Comparison of ENCODE assay signal across 8 cellular contexts in the genomic region with DNA sequence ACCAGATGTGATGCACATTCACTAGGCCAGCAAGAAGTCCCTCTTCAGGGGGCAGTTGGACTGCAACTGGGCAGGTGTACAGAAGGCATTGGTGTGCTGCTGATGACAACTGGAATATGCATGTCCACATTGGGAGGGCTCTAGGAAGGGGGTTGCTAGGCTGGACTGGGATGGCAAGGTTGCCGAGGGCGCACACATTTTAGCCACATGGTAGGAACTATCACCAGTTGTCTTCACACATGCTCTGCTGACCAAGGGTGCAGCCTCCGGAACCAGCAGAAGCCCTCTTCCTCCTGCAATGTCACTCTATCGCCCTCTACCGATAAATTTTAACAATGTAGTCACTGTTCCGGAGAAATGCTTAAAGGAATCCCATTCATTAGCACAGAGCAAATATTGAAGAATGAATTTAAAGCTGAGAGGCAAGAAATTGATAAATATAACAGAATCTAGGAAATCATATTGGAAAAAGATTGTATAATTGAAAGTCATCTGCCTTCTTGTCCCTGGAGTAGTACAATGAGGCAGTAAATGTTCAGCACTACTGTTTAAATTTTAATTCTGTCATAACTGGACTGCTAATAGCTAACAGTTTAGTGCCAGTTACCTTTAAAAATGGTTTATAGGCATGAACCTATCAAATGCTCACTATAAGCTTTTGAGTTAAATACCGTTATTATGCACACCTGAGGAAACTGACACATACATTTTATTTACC. TPM values are rescaled to one million over a fixed set of nuclear protein-coding genes. Genes with fewer than 3 reads are reported as not detected.
DNase-seq lines count a peak whose midpoint lies in the region; ATAC-seq, FAIRE-seq and TF ChIP-seq lines count a peak whose summit lies in the region.

No MANE protein-coding gene starts in this region.

- in situ Hi-C loops in HAP-1 (cut with MboI; ENCODE audit: low sequenced_read_pairs): no loop called here

- ATAC-seq in sciatic nerve: peak; percentile 94

- no peaks in the 10 kb centered on the region for H3K4me1 ChIP-seq in HAP-1
- H3K4me1 ChIP-seq in right atrium auricular region: no peaks in the 10 kb centered on the region

- DNase-seq in activated T-cell treated with anti-CD3 and anti-CD28 coated beads for 24 hours (ENCODE audit: low read depth) (peak; percentile 16), activated T-cell treated with anti-CD3 and anti-CD28 coated beads for 4 hours (no peak), HAP-1 (ENCODE audit: low spot score in 2 of 2) (peak; percentile 64 to 70), LHCN-M2 (ENCODE audit: low read depth) (peak; percentile 67), RCC 7860 (ENCODE audit: low spot score) (peak; percentile 50), amniotic epithelial cell (ENCODE audit: low read depth) (peak; percentile 59), right atrium auricular region (ENCODE audit: low spot score) (no peak), sciatic nerve (ENCODE audit: low spot score) (no peak)

- H3K9me3 ChIP-seq in HAP-1 (no peaks in the 10 kb centered on the region), right atrium auricular region (no peaks in the 10 kb centered on the region)

- H3K27ac ChIP-seq in right atrium auricular region: no peak overlapping the region

- H3K36me3 ChIP-seq in HAP-1 (replicated peaks): no peaks in the 10 kb centered on the region
- H3K36me3 ChIP-seq in right atrium auricular region: no peaks in the 10 kb centered on the region

- no peaks in the 10 kb centered on the region for H3K27me3 ChIP-seq in HAP-1 (ENCODE audit: low read depth)
- H3K27me3 ChIP-seq in right atrium auricular region: no peaks in the 10 kb centered on the region

- TF ChIP-seq CTCF in right atrium auricular region (IDR thresholded peaks at IDR 0.05): peak; percentile 70 to 88

- intact Hi-C loops in sciatic nerve (cut with DNase I): no loop called here

- peak; percentile 53 for FAIRE-seq in RCC 7860 (lab: Jason Lieb, UNC)

- no peak overlapping the region for H3K4me3 ChIP-seq in HAP-1
- H3K4me3 ChIP-seq in right atrium auricular region: no peak overlapping the region

RNA-seq across cellular contexts. Expression of a gene that starts 22.6 kb away (rescaled TPM):
- total RNA-seq in LHCN-M2 (2014; rRNA removed) (5.6 and 7.5 TPM in 2 replicates), right atrium auricular region (10 to 100 TPM; 12.5 to 12.9 TPM), sciatic nerve (16.0 TPM)
- polyA plus RNA-seq in LHCN-M2 (2012): 4.2 TPM

Comparison
In these comparisons a context has a peak if more than half of its experiments do, and no peak if none do; other contexts are left out.
1. DNase-seq: peak in activated T-cell treated with anti-CD3 and anti-CD28 coated beads for 24 hours (single experiment), HAP-1 (2 of 2), LHCN-M2 (single experiment), RCC 7860 (single experiment) and amniotic epithelial cell (single experiment); none in activated T-cell treated with anti-CD3 and anti-CD28 coated beads for 4 hours (single experiment), right atrium auricular region (single experiment) and sciatic nerve (single experiment).